9 cellular contexts compared by ENCODE assay signal in the genomic region with DNA sequence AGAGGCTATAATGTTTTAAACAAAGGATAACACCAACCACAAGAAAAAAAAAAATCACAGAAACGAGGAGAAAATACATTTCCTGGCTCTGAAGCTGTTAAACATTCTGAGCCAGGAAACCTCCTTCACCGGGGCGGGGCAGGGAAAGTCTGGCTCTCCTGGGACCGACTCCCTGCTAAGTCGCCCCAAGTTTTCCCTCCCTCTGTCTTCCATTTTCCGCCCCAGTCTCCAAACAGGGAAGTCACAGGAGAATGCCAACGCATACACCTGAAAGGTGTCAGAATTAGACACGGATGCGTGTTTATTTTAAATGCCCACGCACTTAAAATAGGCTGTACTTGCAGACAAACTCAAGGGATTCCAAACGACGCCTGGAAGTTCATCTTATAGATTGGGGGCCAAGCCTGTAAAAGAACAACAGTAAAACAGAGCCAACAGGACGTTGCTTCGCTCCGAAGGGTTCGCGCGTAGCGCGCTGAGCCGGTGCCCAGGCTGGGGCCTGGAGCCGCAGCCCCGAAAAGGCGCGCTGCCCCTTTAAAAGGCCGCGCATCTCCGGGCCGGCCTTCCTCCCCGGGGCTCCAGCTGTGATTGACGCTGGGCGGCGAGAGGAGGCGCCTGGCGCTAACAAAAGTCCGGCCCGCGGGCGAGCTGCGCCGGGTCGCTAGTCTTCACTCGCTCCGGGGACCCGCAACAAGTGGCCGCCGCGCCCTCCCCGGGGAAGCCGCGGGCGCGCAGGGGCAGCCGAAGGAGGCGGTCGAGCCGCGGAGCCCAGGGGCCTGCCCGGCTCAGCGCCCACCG. TPM values are rescaled to one million over a fixed set of nuclear protein-coding genes. Genes with fewer than 3 reads are reported as not detected.
DNase-seq lines count a peak whose midpoint lies in the region; ATAC-seq and TF ChIP-seq lines count a peak whose summit lies in the region.
"Had no signal": no experiment of that assay in that cellular context is flagged by ENCODE, and none has a peak within 500 bp of the region (broad histone marks: within the 10 kb centered on the region; RNA-seq: fewer than 3 reads in every experiment).

A gene (plus strand): TSS at position 653 of the 798 bp plus-strand sequence.

- TF ChIP-seq CTCF in BE2C (IDR thresholded peaks at IDR 0.05; ENCODE audit: low read depth, low read length), result no peak
- TF ChIP-seq CTCF in WI38 (IDR thresholded peaks at IDR 0.05; ENCODE audit: low read depth, low read length), result no peak
- TF ChIP-seq CTCF in heart left ventricle (IDR thresholded peaks at IDR 0.05), result peak in 9 of 12 donors; percentile 9 to 55 (median 37)
- TF ChIP-seq CTCF in parathyroid adenoma (IDR thresholded peaks at IDR 0.05), result no peak

- ATAC-seq in HG02759 (IDR thresholded peaks at IDR 0.05; ENCODE audit: unreplicated experiment) (peak; percentile 74), heart left ventricle (peak; percentile 90 to 93 (median 91)), GM21723 (IDR thresholded peaks at IDR 0.05; ENCODE audit: unreplicated experiment) (no peak)

- intact Hi-C loops in heart left ventricle (cut with DNase I), result loop anchor here (5.0 to 10.0 kb wide), 7 partner anchors 185 to 495 kb away; no protein-coding TSS in a partner anchor

- DNase-seq in BE2C (peak; percentile 90), heart left ventricle (peak; percentile 88 to 92 (median 89)), HUDEP-2 (lab: John Stamatoyannopoulos, UW; ENCODE audit: unreplicated experiment in 76 of 76) (no peak)
- no peak for DNase-seq in activated effector memory CD4-positive, alpha-beta T cell treated with Interleukin-2 at 50 U/mL for 16 hours

- H2AFZ ChIP-seq in parathyroid adenoma, result peak within 1 kb of the TSS; percentile 62

- H3K36me3 ChIP-seq in BE2C, result no peaks in the 10 kb centered on the region
- H3K36me3 ChIP-seq in heart left ventricle, result peaks cover 0 to 15% (median 0%) of the 10 kb centered on the region in 9 donors
- no peaks in the 10 kb centered on the region for H3K36me3 ChIP-seq in parathyroid adenoma (ENCODE audit: control insufficient read depth, insufficient read depth, low read length)

- H3K4me3 ChIP-seq in BE2C (ENCODE audit: low read depth, low read length), result peak within 1 kb of the TSS; percentile 72
- H3K4me3 ChIP-seq in WI38 (ENCODE audit: low read depth, low read length), result peak within 1 kb of the TSS; percentile 76
- H3K4me3 ChIP-seq in heart left ventricle, result peak within 1 kb of the TSS; percentile 69 to 93 (median 81)
- peak within 1 kb of the TSS; percentile 57 for H3K4me3 ChIP-seq in parathyroid adenoma (ENCODE audit: low read depth, low read length)

- WGBS in heart left ventricle, 4 donors, result 0 to 1% (median 1%) methylated on average over 10 to 61 of the region's 61 CpGs

- peak within 1 kb of the TSS; percentile 73 for H3K4me2 ChIP-seq in parathyroid adenoma (ENCODE audit: low read length)

- no peaks in the 10 kb centered on the region for H3K79me2 ChIP-seq in parathyroid adenoma

- H3K9me3 ChIP-seq in BE2C, result no peaks in the 10 kb centered on the region
- no peaks in the 10 kb centered on the region for H3K9me3 ChIP-seq in heart left ventricle
- no peaks in the 10 kb centered on the region for H3K9me3 ChIP-seq in parathyroid adenoma (ENCODE audit: control insufficient read depth, low read length)

- no peak within 1 kb of the TSS for H3K9ac ChIP-seq in parathyroid adenoma

- peak in 1 of 2 donors; percentile 57 for TF ChIP-seq POLR2A in heart left ventricle (IDR thresholded peaks at IDR 0.05)

- H3K27me3 ChIP-seq in BE2C (0 out of 2 replicates have a peak, but pooled peaks cover 3% of the 10 kb centered on the region), heart left ventricle (peaks cover 0 to 14% (median 0%) of the 10 kb centered on the region in 9 donors), parathyroid adenoma (ENCODE audit: control insufficient read depth, insufficient read depth, low read length) (peaks cover 5% of the 10 kb centered on the region)

- H3K27ac ChIP-seq in heart left ventricle (peak within 1 kb of the TSS; percentile 83 to 96 (median 90)), parathyroid adenoma (peak within 1 kb of the TSS; percentile 14)

- peaks cover 5% of the 10 kb centered on the region; the same call in 1 of the 2 replicates for H3K4me1 ChIP-seq in BE2C
- H3K4me1 ChIP-seq in heart left ventricle, result peaks cover 3 to 38% (median 18%) of the 10 kb centered on the region in 12 donors
- no peaks in the 10 kb centered on the region for H3K4me1 ChIP-seq in parathyroid adenoma

RNA-seq across cellular contexts. Expression of the gene that starts here (rescaled TPM):
- 14.2 TPM for polyA plus RNA-seq in BE2C (2012; ENCODE audit: insufficient read depth, insufficient read length, low read depth)
- total RNA-seq in heart left ventricle, result 10 to 100 TPM; 17.6 to 27.6 (median 24.5) TPM
- 10 to 100 TPM in 1 of 2 donors, 1 to 10 TPM in 1; 8.7 to 13.2 TPM for polyA plus RNA-seq in heart left ventricle
- total RNA-seq: mononuclear cell had no signal

Comparison
In these comparisons a context has a peak if more than half of its experiments do, and no peak if none do; other contexts are left out.
1. DNase-seq: peak in BE2C (single experiment) and heart left ventricle (5 of 5); none in HUDEP-2 (0 of 76) and activated effector memory CD4-positive, alpha-beta T cell treated with Interleukin-2 at 50 U/mL for 16 hours (single experiment).
2. CTCF ChIP-seq: peak in heart left ventricle (9 of 12); none in BE2C (single experiment), WI38 (single experiment) and parathyroid adenoma (single experiment).
3. Peak in every context shown above with its lines, with median percentiles within 50 percentile points of each other: H3K4me3 ChIP-seq.